In genomic region chr6:122432816-122433215, GRCh38 we compare ENCODE assay signal across 16 cellular contexts. TPM values are rescaled to one million over a fixed set of nuclear protein-coding genes. Genes with fewer than 3 reads are reported as not detected.
DNase-seq lines count a peak whose midpoint lies in the region; ATAC-seq and TF ChIP-seq lines count a peak whose summit lies in the region.
"Had no signal": no experiment of that assay in that cellular context is flagged by ENCODE, and none has a peak within 500 bp of the region (broad histone marks: within the 10 kb centered on the region; RNA-seq: fewer than 3 reads in every experiment).

No MANE protein-coding gene starts in this region.

- peaks cover 3 to 34% of the 10 kb centered on the region in 2 donors for H3K4me1 Mint-ChIP-seq in natural killer cell treated with Interleukin-12 subunit alpha and Interleukin-12 subunit beta and Interleukin-15 and Interleukin-18, amount 100 ng/mL, for 72 hours (ENCODE audit: low read depth in 2 of 2)
- H3K4me1 Mint-ChIP-seq in natural killer cell = peaks cover 5 to 8% of the 10 kb centered on the region in 2 donors

- peaks cover 39% of the 10 kb centered on the region for H3K36me3 Mint-ChIP-seq in natural killer cell treated with Interleukin-12 subunit alpha and Interleukin-12 subunit beta and Interleukin-15 and Interleukin-18, amount 100 ng/mL, for 72 hours
- peaks cover 21% of the 10 kb centered on the region for H3K36me3 Mint-ChIP-seq in natural killer cell

- no peak for DNase-seq in natural killer cell treated with Interleukin-12 subunit alpha and Interleukin-12 subunit beta and Interleukin-15 and Interleukin-18, amount 100 ng/mL, for 72 hours (ENCODE audit: low spot score)
- DNase-seq in natural killer cell = no peak
- no peak for DNase-seq in NCI-H187 treated with DMSO at 0.1 percent for 48 hours (lab: John Stamatoyannopoulos, UW)
- DNase-seq in kidney glomerular epithelial cell (lab: John Stamatoyannopoulos, UW) = no peak
- DNase-seq in kidney tubule cell (ENCODE audit: low spot score) = no peak
- DNase-seq: activated CD8-positive, alpha-beta memory T cell treated with anti-CD3 and anti-CD28 coated beads, Interleukin-2, amount 50 U/mL, for 4 hours; anterior cingulate cortex; colonic mucosa; DMS 273 treated with DMSO at 0.1 percent for 48 hours; heart right ventricle; NCI-H1092 treated with DMSO at 0.1 percent for 48 hours; pancreas had no signal

- H3K9me3 Mint-ChIP-seq in natural killer cell treated with Interleukin-12 subunit alpha and Interleukin-12 subunit beta and Interleukin-15 and Interleukin-18, amount 100 ng/mL, for 72 hours = no peaks in the 10 kb centered on the region
- H3K9me3 Mint-ChIP-seq in natural killer cell = no peaks in the 10 kb centered on the region

- ATAC-seq in natural killer cell treated with Interleukin-12 subunit alpha and Interleukin-12 subunit beta and Interleukin-15 and Interleukin-18, amount 100 ng/mL, for 72 hours = peak in 1 of 2 donors; percentile 84
- ATAC-seq in natural killer cell (no peak), GM21723 (IDR thresholded peaks at IDR 0.05; ENCODE audit: unreplicated experiment) (peak; percentile 79), HG03520 (IDR thresholded peaks at IDR 0.05; ENCODE audit: unreplicated experiment) (peak; percentile 69), HG02588 (IDR thresholded peaks at IDR 0.05; ENCODE audit: unreplicated experiment) (no peak)
- ATAC-seq: esophagus mucosa, heart right ventricle, pancreas had no signal

- peak overlapping the region in 1 of 2 donors; percentile 71 for H3K27ac Mint-ChIP-seq in natural killer cell treated with Interleukin-12 subunit alpha and Interleukin-12 subunit beta and Interleukin-15 and Interleukin-18, amount 100 ng/mL, for 72 hours
- H3K27ac Mint-ChIP-seq in natural killer cell = peak overlapping the region in 1 of 2 donors; percentile 18

- peak overlapping the region; percentile 63 for H3K4me3 Mint-ChIP-seq in natural killer cell treated with Interleukin-12 subunit alpha and Interleukin-12 subunit beta and Interleukin-15 and Interleukin-18, amount 100 ng/mL, for 72 hours
- no peak overlapping the region for H3K4me3 Mint-ChIP-seq in natural killer cell

- no peaks in the 10 kb centered on the region for H3K27me3 Mint-ChIP-seq in natural killer cell treated with Interleukin-12 subunit alpha and Interleukin-12 subunit beta and Interleukin-15 and Interleukin-18, amount 100 ng/mL, for 72 hours
- H3K27me3 Mint-ChIP-seq in natural killer cell (ENCODE audit: low read depth in 2 of 2) = no peaks in the 10 kb centered on the region

- intact Hi-C loops in natural killer cell (cut with micrococcal nuclease) = no loop called here

- TF ChIP-seq CTCF in natural killer cell (IDR thresholded peaks at IDR 0.05) = no peak

RNA-seq across cellular contexts. Expression of gene HSF2, which starts 33.4 kb away (rescaled TPM):
- total RNA-seq in natural killer cell treated with Interleukin-12 subunit alpha and Interleukin-12 subunit beta and Interleukin-15 and Interleukin-18, amount 100 ng/mL, for 72 hours = 10 to 100 TPM; 14.3 to 18.9 TPM
- 10 to 100 TPM; 16.4 to 23.5 (median 21.1) TPM for total RNA-seq in natural killer cell

RNA-seq across cellular contexts. Expression of gene SERINC1, which starts 38.8 kb away (rescaled TPM):
- total RNA-seq in natural killer cell treated with Interleukin-12 subunit alpha and Interleukin-12 subunit beta and Interleukin-15 and Interleukin-18, amount 100 ng/mL, for 72 hours = 10 to 100 TPM; 38.0 to 70.6 TPM
- 100 to 1,000 TPM; 124 to 131 (median 128) TPM for total RNA-seq in natural killer cell

Comparison
In these comparisons a context has a peak if more than half of its experiments do, and no peak if none do; other contexts are left out.
1. ATAC-seq: peak in GM21723 (single experiment) and HG03520 (single experiment); none in natural killer cell (0 of 3) and HG02588 (single experiment).